7 cellular contexts compared by ENCODE assay signal in the genomic region with DNA sequence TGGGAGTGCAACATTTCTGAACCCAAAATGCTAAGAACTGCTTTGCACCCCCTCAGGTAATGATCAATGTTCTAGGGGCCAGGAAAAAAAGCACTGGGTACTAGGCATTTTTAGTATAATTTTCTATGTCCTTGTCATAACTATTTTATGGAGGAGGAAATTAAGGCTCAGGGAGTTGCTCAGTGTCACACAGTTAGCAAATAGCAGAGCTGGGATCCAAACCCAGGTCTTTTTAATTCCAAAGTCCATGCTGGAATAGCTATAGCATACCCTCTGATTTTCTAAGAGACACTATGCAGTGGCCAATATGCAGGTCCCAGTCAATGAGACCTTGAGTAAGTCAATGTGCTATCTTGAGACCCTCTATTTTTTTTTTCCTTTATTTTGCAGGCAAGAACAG.
"Had no signal": no experiment of that assay in that cellular context is flagged by ENCODE, and none has a peak within 500 bp of the region (broad histone marks: within the 10 kb centered on the region; RNA-seq: fewer than 3 reads in every experiment).

No MANE protein-coding gene starts in this region.

- ATAC-seq: GM23338, HepG2, K562 had no signal

- DNase-seq: H9, HCEC 1CT, KG1 had no signal

- H3K4me2 ChIP-seq: GM23338 had no signal

- H3K27ac ChIP-seq: HL-60 had no signal

- H2AFZ ChIP-seq: GM23338 had no signal

- H3K4me3 ChIP-seq: GM23338, K562 had no signal
